Comparison of ENCODE assay signal across 20 cellular contexts in the genomic region with DNA sequence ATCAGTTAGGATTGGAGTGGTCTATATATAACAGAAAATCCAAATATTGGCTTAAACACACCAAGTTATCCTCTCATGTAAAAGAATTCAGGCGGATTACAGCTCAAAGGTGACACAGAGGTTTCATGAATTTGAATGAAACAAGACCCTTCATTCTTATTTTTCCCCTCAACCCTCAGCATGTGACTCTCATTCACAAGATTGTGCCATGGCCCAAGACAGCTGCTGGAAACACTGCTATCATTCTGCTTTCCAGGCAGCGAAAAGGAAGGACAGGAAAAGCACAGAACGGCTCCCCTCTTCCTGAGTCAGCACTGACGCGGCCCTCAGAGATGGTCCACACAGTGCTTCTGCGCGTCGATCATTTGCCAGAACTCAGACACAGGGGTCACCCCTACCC.
"Had no signal": no experiment of that assay in that cellular context is flagged by ENCODE, and none has a peak within 500 bp of the region (broad histone marks: within the 10 kb centered on the region; RNA-seq: fewer than 3 reads in every experiment).

No MANE protein-coding gene starts in this region.

- H3K4me1 Mint-ChIP-seq: activated naive CD8-positive, alpha-beta T cell treated with anti-CD3 and anti-CD28 coated beads, Interleukin-2, amount 50 U/mL, for 24 hours; naive thymus-derived CD8-positive, alpha-beta T cell; stimulated activated memory B cell treated with anti-CD40 and anti-IgM and Interleukin-4, amounts not matched to agents 10 μg/mL and 1 μg/mL and 100 μg/mL, for 72 hours had no signal

- H3K4me2 ChIP-seq: smooth muscle cell had no signal

- DNase-seq: activated CD4-positive, alpha-beta T cell treated with anti-CD3 and anti-CD28 coated beads, Interleukin-2, amount 50 U/mL, for 1 hour; activated CD4-positive, CD25-positive, alpha-beta regulatory T cell treated with anti-CD3 and anti-CD28 coated beads, Interleukin-2, amount 50 U/mL, for 72 hours; activated CD8-positive, alpha-beta memory T cell treated with anti-CD3 and anti-CD28 coated beads, Interleukin-2, amount 50 U/mL, for 4 hours; activated naive CD4-positive, alpha-beta T cell treated with anti-CD3 and anti-CD28 coated beads for 36 hours; activated naive CD8-positive, alpha-beta T cell treated with anti-CD3 and anti-CD28 coated beads, Interleukin-2, amount 50 U/mL, for 24 hours; activated T-cell treated with anti-CD3 and anti-CD28 coated beads, Interleukin-2, amount 50 U/mL, for 4 hours; aorta; brain microvascular endothelial cell; central memory CD4-positive, alpha-beta T cell; heart right ventricle; left cardiac atrium; mesendoderm; naive thymus-derived CD8-positive, alpha-beta T cell; nucleus accumbens; stimulated activated CD4-positive, alpha-beta T cell treated with anti-CD3 and anti-CD28 coated beads, Interleukin-4, amount 100 ng/mL, for 24 hours; testis had no signal

- H3K4me1 ChIP-seq: testis had no signal

- H3K27me3 Mint-ChIP-seq: activated naive CD8-positive, alpha-beta T cell treated with anti-CD3 and anti-CD28 coated beads, Interleukin-2, amount 50 U/mL, for 24 hours; stimulated activated memory B cell treated with anti-CD40 and anti-IgM and Interleukin-4, amounts not matched to agents 10 μg/mL and 1 μg/mL and 100 μg/mL, for 72 hours; type B pancreatic cell had no signal

- H3K4me3 ChIP-seq: smooth muscle cell, testis had no signal

- H3K27ac Mint-ChIP-seq: activated naive CD4-positive, alpha-beta T cell treated with anti-CD3 and anti-CD28 coated beads for 36 hours; activated naive CD8-positive, alpha-beta T cell treated with anti-CD3 and anti-CD28 coated beads, Interleukin-2, amount 50 U/mL, for 24 hours; naive thymus-derived CD8-positive, alpha-beta T cell; stimulated activated memory B cell treated with anti-CD40 and anti-IgM and Interleukin-4, amounts not matched to agents 10 μg/mL and 1 μg/mL and 100 μg/mL, for 72 hours; type B pancreatic cell had no signal

- H3K27ac ChIP-seq: brain microvascular endothelial cell, heart right ventricle, testis had no signal

- H3K27me3 ChIP-seq: brain microvascular endothelial cell, testis had no signal

- H3K36me3 Mint-ChIP-seq: naive thymus-derived CD8-positive, alpha-beta T cell; stimulated activated memory B cell treated with anti-CD40 and anti-IgM and Interleukin-4, amounts not matched to agents 10 μg/mL and 1 μg/mL and 100 μg/mL, for 72 hours; type B pancreatic cell had no signal

- H3K9me3 Mint-ChIP-seq: activated naive CD8-positive, alpha-beta T cell treated with anti-CD3 and anti-CD28 coated beads, Interleukin-2, amount 50 U/mL, for 24 hours; stimulated activated memory B cell treated with anti-CD40 and anti-IgM and Interleukin-4, amounts not matched to agents 10 μg/mL and 1 μg/mL and 100 μg/mL, for 72 hours; type B pancreatic cell had no signal

- H3K36me3 ChIP-seq: brain microvascular endothelial cell, heart right ventricle had no signal

- ATAC-seq: activated naive CD8-positive, alpha-beta T cell treated with anti-CD3 and anti-CD28 coated beads, Interleukin-2, amount 50 U/mL, for 24 hours; activated T-cell treated with anti-CD3 and anti-CD28 coated beads, Interleukin-2, amount 50 U/mL, for 4 hours; heart right ventricle; left cardiac atrium; naive thymus-derived CD8-positive, alpha-beta T cell; sciatic nerve; stimulated activated memory B cell treated with anti-CD40 and anti-IgM and Interleukin-4, amounts not matched to agents 10 μg/mL and 1 μg/mL and 100 μg/mL, for 72 hours had no signal

- H3K9me3 ChIP-seq: heart right ventricle, testis had no signal

- H3K4me3 Mint-ChIP-seq: activated naive CD4-positive, alpha-beta T cell treated with anti-CD3 and anti-CD28 coated beads for 36 hours; activated naive CD8-positive, alpha-beta T cell treated with anti-CD3 and anti-CD28 coated beads, Interleukin-2, amount 50 U/mL, for 24 hours; activated T-cell treated with anti-CD3 and anti-CD28 coated beads, Interleukin-2, amount 50 U/mL, for 4 hours; naive thymus-derived CD8-positive, alpha-beta T cell; stimulated activated memory B cell treated with anti-CD40 and anti-IgM and Interleukin-4, amounts not matched to agents 10 μg/mL and 1 μg/mL and 100 μg/mL, for 72 hours; type B pancreatic cell had no signal
